In the genomic region with DNA sequence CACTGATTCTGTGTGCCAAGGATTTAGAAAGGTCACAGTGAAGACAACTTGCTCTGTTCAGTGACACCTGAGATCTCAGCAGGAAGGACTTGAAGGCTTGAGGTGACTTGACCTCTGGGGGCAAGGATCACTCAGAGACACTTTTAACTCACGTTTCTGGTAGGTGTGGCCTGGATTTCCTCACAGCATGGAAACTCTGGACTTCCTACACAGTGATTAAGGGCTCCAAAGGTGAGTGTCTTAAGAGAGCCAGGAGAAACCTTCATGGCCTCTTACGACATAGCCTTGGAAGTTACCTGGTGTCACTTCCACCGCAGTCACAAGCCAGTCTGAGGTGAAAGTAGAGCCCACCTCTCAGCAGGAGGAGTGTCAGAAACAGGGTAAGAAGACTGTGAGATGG, we compare ENCODE assay signal across 1 cellular context.
TF ChIP-seq lines count a peak whose summit lies in the region.

No MANE protein-coding gene starts in this region.

TF ChIP-seq in H1, 55 proteins besides CTCF, POLR2A, EP300 and RAD21:
- TF ChIP-seq ZNF274 (IDR thresholded peaks at IDR 0.05; ENCODE audit: borderline replicate concordance, extremely low read depth, low read length): no peak
- TF ChIP-seq, protein P1, sequence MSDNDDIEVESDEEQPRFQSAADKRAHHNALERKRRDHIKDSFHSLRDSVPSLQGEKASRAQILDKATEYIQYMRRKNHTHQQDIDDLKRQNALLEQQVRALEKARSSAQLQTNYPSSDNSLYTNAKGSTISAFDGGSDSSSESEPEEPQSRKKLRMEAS (IDR thresholded peaks at IDR 0.05): no peak
- no peak for TF ChIP-seq CHD7 (IDR thresholded peaks at IDR 0.05; ENCODE audit: insufficient replicate concordance, low read length)
- no peak for TF ChIP-seq JUN (IDR thresholded peaks at IDR 0.05; ENCODE audit: low read depth, low read length)
- TF ChIP-seq CHD2 (IDR thresholded peaks at IDR 0.05; ENCODE audit: low read length): no peak
- no peak for TF ChIP-seq POU5F1 (IDR thresholded peaks at IDR 0.05; ENCODE audit: low read depth, low read length)
- no peak for TF ChIP-seq TAF1 (IDR thresholded peaks at IDR 0.05; ENCODE audit: low read depth, low read length)
- no peak for TF ChIP-seq CBX5 (IDR thresholded peaks at IDR 0.05; ENCODE audit: low read depth, low read length)
- no peak for TF ChIP-seq TAF7 (optimal IDR thresholded peaks at IDR 0.05; ENCODE audit: borderline replicate concordance, low read depth, low read length)
- no peak for TF ChIP-seq USF2 (IDR thresholded peaks at IDR 0.05; ENCODE audit: low read length)
- no peak for TF ChIP-seq SIX5 (IDR thresholded peaks at IDR 0.05; ENCODE audit: low read depth, low read length)
- TF ChIP-seq BRCA1 (IDR thresholded peaks at IDR 0.05; ENCODE audit: low read depth, low read length): no peak
- TF ChIP-seq RFX5 (IDR thresholded peaks at IDR 0.05; ENCODE audit: borderline replicate concordance, low read depth, low read length): no peak
- TF ChIP-seq POLR2AphosphoS5 (IDR thresholded peaks at IDR 0.05; ENCODE audit: low read depth, low read length): no peak
- no peak for TF ChIP-seq SP1 (IDR thresholded peaks at IDR 0.05; ENCODE audit: low read depth, low read length)
- TF ChIP-seq PHF8 (conservative IDR thresholded peaks at IDR 0.05; ENCODE audit: low read depth, low read length): no peak
